In genomic region chr6:25278557-25278913, GRCh38 we compare ENCODE assay signal across 7 cellular contexts. TPM values are rescaled to one million over a fixed set of nuclear protein-coding genes. Genes with fewer than 3 reads are reported as not detected.
DNase-seq lines count a peak whose midpoint lies in the region; ATAC-seq and TF ChIP-seq lines count a peak whose summit lies in the region.

No MANE protein-coding gene starts in this region.

- no peak overlapping the region for H3K9ac ChIP-seq in rectal smooth muscle tissue (ENCODE audit: low read length)

- DNase-seq in foreskin keratinocyte (no peak), posterior vena cava (ENCODE audit: low spot score) (no peak), hepatic stellate cell (ENCODE audit: low spot score) (no peak)

- ATAC-seq in GM18909 (IDR thresholded peaks at IDR 0.05; ENCODE audit: poor library complexity, unreplicated experiment) (peak; percentile 32), HG02798 (IDR thresholded peaks at IDR 0.05; ENCODE audit: poor library complexity, unreplicated experiment) (peak; percentile 21), SK-N-SH treated with all-trans-retinoic acid at 6 μM for 48 hours (peak; percentile 29), foreskin keratinocyte (peak; percentile 58)

- H3K27ac ChIP-seq in foreskin keratinocyte, result peak overlapping the region; percentile 96
- no peak overlapping the region for H3K27ac ChIP-seq in rectal smooth muscle tissue (ENCODE audit: low read depth, low read length)

- H3K36me3 ChIP-seq in rectal smooth muscle tissue (ENCODE audit: control insufficient read depth, insufficient read depth, low read length), result no peaks in the 10 kb centered on the region

- peaks cover 9% of the 10 kb centered on the region for H3K4me1 ChIP-seq in foreskin keratinocyte
- H3K4me1 ChIP-seq in rectal smooth muscle tissue (ENCODE audit: control insufficient read depth, insufficient read depth, low read length), result peaks cover 2% of the 10 kb centered on the region

- intact Hi-C loops in posterior vena cava (cut with DNase I), result loop anchor here (5.0 to 10.0 kb wide), 2 partner anchors 206 to 209 kb away; no protein-coding TSS in a partner anchor

- H3K27me3 ChIP-seq in foreskin keratinocyte (no peaks in the 10 kb centered on the region), rectal smooth muscle tissue (ENCODE audit: control insufficient read depth, insufficient read depth, low read length) (no peaks in the 10 kb centered on the region)

- TF ChIP-seq CTCF in foreskin keratinocyte (conservative IDR thresholded peaks at IDR 0.05), result no peak

- peak overlapping the region; percentile 83 for H3K4me3 ChIP-seq in rectal smooth muscle tissue (ENCODE audit: low read length)

TF ChIP-seq in SK-N-SH treated with all-trans-retinoic acid at 6 μM for 48 hours, 23 proteins besides CTCF, POLR2A, EP300 and RAD21:
- no peak for TF ChIP-seq ZNF70 (CRISPR knock-in tag; IDR thresholded peaks at IDR 0.05)
- no peak for TF ChIP-seq ZNF8 (CRISPR knock-in tag; IDR thresholded peaks at IDR 0.05)
- TF ChIP-seq POU6F1 (CRISPR knock-in tag; IDR thresholded peaks at IDR 0.05; ENCODE audit: borderline replicate concordance, low read depth), result no peak
- no peak for TF ChIP-seq ZC3H10 (CRISPR knock-in tag; IDR thresholded peaks at IDR 0.05)
- TF ChIP-seq, protein P1, sequence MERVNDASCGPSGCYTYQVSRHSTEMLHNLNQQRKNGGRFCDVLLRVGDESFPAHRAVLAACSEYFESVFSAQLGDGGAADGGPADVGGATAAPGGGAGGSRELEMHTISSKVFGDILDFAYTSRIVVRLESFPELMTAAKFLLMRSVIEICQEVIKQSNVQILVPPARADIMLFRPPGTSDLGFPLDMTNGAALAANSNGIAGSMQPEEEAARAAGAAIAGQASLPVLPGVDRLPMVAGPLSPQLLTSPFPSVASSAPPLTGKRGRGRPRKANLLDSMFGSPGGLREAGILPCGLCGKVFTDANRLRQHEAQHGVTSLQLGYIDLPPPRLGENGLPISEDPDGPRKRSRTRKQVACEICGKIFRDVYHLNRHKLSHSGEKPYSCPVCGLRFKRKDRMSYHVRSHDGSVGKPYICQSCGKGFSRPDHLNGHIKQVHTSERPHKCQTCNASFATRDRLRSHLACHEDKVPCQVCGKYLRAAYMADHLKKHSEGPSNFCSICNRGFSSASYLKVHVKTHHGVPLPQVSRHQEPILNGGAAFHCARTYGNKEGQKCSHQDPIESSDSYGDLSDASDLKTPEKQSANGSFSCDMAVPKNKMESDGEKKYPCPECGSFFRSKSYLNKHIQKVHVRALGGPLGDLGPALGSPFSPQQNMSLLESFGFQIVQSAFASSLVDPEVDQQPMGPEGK (CRISPR knock-in tag; IDR thresholded peaks at IDR 0.05; ENCODE audit: borderline replicate concordance), result no peak
- no peak for TF ChIP-seq ZNF565 (CRISPR knock-in tag; conservative IDR thresholded peaks at IDR 0.05; ENCODE audit: low read depth)
- no peak for TF ChIP-seq CSDC2 (CRISPR knock-in tag; IDR thresholded peaks at IDR 0.05)
- TF ChIP-seq GLIS3 (CRISPR knock-in tag; IDR thresholded peaks at IDR 0.05), result no peak
- TF ChIP-seq TOX (CRISPR knock-in tag; IDR thresholded peaks at IDR 0.05; ENCODE audit: borderline replicate concordance), result no peak
- no peak for TF ChIP-seq OSR1 (CRISPR knock-in tag; IDR thresholded peaks at IDR 0.05)
- no peak for TF ChIP-seq TCF4 (CRISPR knock-in tag; IDR thresholded peaks at IDR 0.05; ENCODE audit: borderline replicate concordance)
- TF ChIP-seq SNAI2 (CRISPR knock-in tag; IDR thresholded peaks at IDR 0.05), result no peak

RNA-seq across cellular contexts. Expression of gene CARMIL1, which starts 0.6 kb away (rescaled TPM):
- total RNA-seq in foreskin keratinocyte (24.8 and 25.2 TPM in 2 replicates), posterior vena cava (10 to 100 TPM; 19.8 to 20.4 TPM)
- polyA plus RNA-seq in foreskin keratinocyte, result 12.7 and 13.5 TPM in 2 replicates
